Comparison of ENCODE assay signal across 20 cellular contexts in the genomic region with DNA sequence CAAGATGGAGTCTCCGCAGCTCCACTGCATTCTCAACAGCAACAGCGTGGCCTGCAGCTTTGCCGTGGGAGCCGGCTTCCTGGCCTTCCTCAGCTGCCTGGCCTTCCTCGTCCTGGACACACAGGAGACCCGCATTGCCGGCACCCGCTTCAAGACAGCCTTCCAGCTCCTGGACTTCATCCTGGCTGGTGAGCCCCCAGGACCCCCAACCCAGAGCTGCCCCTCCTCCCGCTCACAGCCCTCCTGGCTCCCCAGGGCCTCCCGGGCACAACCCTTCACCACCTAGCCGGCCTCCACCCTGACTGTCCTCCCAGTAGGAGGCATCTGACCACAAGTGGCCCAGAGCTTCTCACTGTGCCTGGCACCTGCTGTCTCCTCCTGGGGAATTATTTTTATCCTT. TPM values are rescaled to one million over a fixed set of nuclear protein-coding genes. Genes with fewer than 3 reads are reported as not detected.
DNase-seq lines count a peak whose midpoint lies in the region; ATAC-seq, FAIRE-seq and TF ChIP-seq lines count a peak whose summit lies in the region.
"Had no signal": no experiment of that assay in that cellular context is flagged by ENCODE, and none has a peak within 500 bp of the region (broad histone marks: within the 10 kb centered on the region; RNA-seq: fewer than 3 reads in every experiment).

No MANE protein-coding gene starts in this region.

- TF ChIP-seq POLR2A in K562 (conservative IDR thresholded peaks at IDR 0.05): no peak
- no peak for TF ChIP-seq POLR2A in Peyer's patch (IDR thresholded peaks at IDR 0.05)

- CTCF ChIA-PET in K562 (lab: Yijun Ruan, JAX; ENCODE audit: low intra/inter-chr PET ratio): no interaction called here

- DNase-seq in HTR-8/SVneo (ENCODE audit: insufficient read length, low spot score) (no peak), K562 (ENCODE audit: extremely low read depth in 1 of 4, low spot score in 3 of 4) (no peak), neural progenitor cell (ENCODE audit: low spot score) (no peak), NCI-H1092 (lab: John Stamatoyannopoulos, UW) (no peak), Peyer's patch (no peak), CD14-positive monocyte (ENCODE audit: low spot score) (no peak)
- DNase-seq: CD8-positive, alpha-beta T cell; GF-D8; KG1; MG63; OCI-M1; Right ventricle myocardium superior had no signal

- H2AFZ ChIP-seq in K562 (ENCODE audit: low read depth, low read length): peak overlapping the region; percentile 20
- peak overlapping the region; percentile 79 for H2AFZ ChIP-seq in neural progenitor cell (replicated peaks)

- H3K36me3 ChIP-seq in BLaER1 (no peaks in the 10 kb centered on the region), K562 (ENCODE audit: control insufficient read depth, insufficient read depth, low read length) (no peaks in the 10 kb centered on the region), neural progenitor cell (no peaks in the 10 kb centered on the region), Peyer's patch (no peaks in the 10 kb centered on the region)
- H3K36me3 ChIP-seq: MG63, SJSA1 had no signal

- peaks cover 3% of the 10 kb centered on the region for H3F3A ChIP-seq in neural progenitor cell (ENCODE audit: low read depth)

- no peaks in the 10 kb centered on the region for H3K9me1 ChIP-seq in K562 (ENCODE audit: control insufficient read depth, insufficient read depth, low read length)

- peaks cover 26% of the 10 kb centered on the region for H3K4me1 Mint-ChIP-seq in neural progenitor cell
- H3K4me1 Mint-ChIP-seq in CD14-positive monocyte: peaks cover 10% of the 10 kb centered on the region

- peaks cover 95% of the 10 kb centered on the region for H3K4me1 ChIP-seq in BLaER1
- H3K4me1 ChIP-seq in K562 (replicated peaks in 1 of 2; ENCODE audit: control insufficient read depth in 2 of 2, insufficient read depth in 2 of 2, low read length in 2 of 2): peaks cover 0 to 20% of the 10 kb centered on the region in 2 experiments; a peak in 2 of 5 replicates
- no peaks in the 10 kb centered on the region for H3K4me1 ChIP-seq in neural progenitor cell
- no peaks in the 10 kb centered on the region for H3K4me1 ChIP-seq in Peyer's patch
- H3K4me1 ChIP-seq: SJSA1 had no signal

- H3K36me3 Mint-ChIP-seq in neural progenitor cell: no peaks in the 10 kb centered on the region
- H3K36me3 Mint-ChIP-seq in CD14-positive monocyte: no peaks in the 10 kb centered on the region
- H3K36me3 Mint-ChIP-seq: CD8-positive, alpha-beta T cell had no signal

- in situ Hi-C loops in K562 (cut with MboI): no loop called here

- H3K27me3 ChIP-seq in BLaER1 (no peaks in the 10 kb centered on the region), K562 (ENCODE audit: control insufficient read depth in 2 of 2, insufficient read depth in 2 of 2, low read length in 2 of 2) (no peaks in the 10 kb centered on the region), neural progenitor cell (no peaks in the 10 kb centered on the region), Peyer's patch (no peaks in the 10 kb centered on the region)
- H3K27me3 ChIP-seq: MG63, SJSA1 had no signal

- H3K27ac ChIP-seq in BLaER1 (peak overlapping the region; percentile 60), K562 (ENCODE audit: extremely low read depth, low read depth, low read length) (no peak overlapping the region), neural progenitor cell (no peak overlapping the region), Peyer's patch (no peak overlapping the region)
- H3K27ac ChIP-seq: SJSA1 had no signal

- WGBS in K562 (ENCODE audit: insufficient coverage, low coverage, missing lambda C conversion rate): 81% methylated on average over 9 of the region's 11 CpGs

- peak overlapping the region; percentile 82 for H3K27ac Mint-ChIP-seq in neural progenitor cell
- H3K27ac Mint-ChIP-seq in CD14-positive monocyte: peak overlapping the region in 1 of 7 donors; percentile 46
- H3K27ac Mint-ChIP-seq: CD8-positive, alpha-beta T cell had no signal

- H3K4me3 Mint-ChIP-seq in neural progenitor cell: no peak overlapping the region
- H3K4me3 Mint-ChIP-seq in CD14-positive monocyte: no peak overlapping the region
- H3K4me3 Mint-ChIP-seq: CD8-positive, alpha-beta T cell had no signal

- H3K9me3 Mint-ChIP-seq in neural progenitor cell: no peaks in the 10 kb centered on the region
- H3K9me3 Mint-ChIP-seq in CD14-positive monocyte: no peaks in the 10 kb centered on the region
- H3K9me3 Mint-ChIP-seq: CD8-positive, alpha-beta T cell had no signal

- ATAC-seq in K562 (no peak), HG02973 (IDR thresholded peaks at IDR 0.05; ENCODE audit: unreplicated experiment) (no peak)
- ATAC-seq: CD8-positive, alpha-beta T cell had no signal

- TF ChIP-seq EP300 in K562 (IDR thresholded peaks at IDR 0.05; ENCODE audit: low read length): no peak

- POLR2A ChIA-PET in K562 (lab: Yijun Ruan, JAX): interaction anchor here (1.2 kb wide), 1 partner anchor 9 kb away, joined by 4 read pairs; a partner anchor contains a TSS

- TF ChIP-seq CTCF in K562 (IDR thresholded peaks at IDR 0.05 in 2 of 3, conservative IDR thresholded peaks at IDR 0.05 in 1 of 3; ENCODE audit: insufficient read depth in 2 of 3, low read depth in 1 of 3, low read length in 3 of 3): no peak
- no peak for TF ChIP-seq CTCF in neural progenitor cell (IDR thresholded peaks at IDR 0.05)
- no peak for TF ChIP-seq CTCF in Peyer's patch (IDR thresholded peaks at IDR 0.05)
- TF ChIP-seq CTCF in CD14-positive monocyte (IDR thresholded peaks at IDR 0.05): no peak

- TF ChIP-seq RAD21 in K562 (CRISPR knock-in tag; conservative IDR thresholded peaks at IDR 0.05 in 1 of 2, IDR thresholded peaks at IDR 0.05 in 1 of 2): no peak

- H3K79me2 ChIP-seq in K562 (ENCODE audit: control insufficient read depth, insufficient read depth, low read length) (no peaks in the 10 kb centered on the region), neural progenitor cell (ENCODE audit: low read depth) (no peaks in the 10 kb centered on the region)

- H3K9me3 ChIP-seq in BLaER1: no peaks in the 10 kb centered on the region
- H3K9me3 ChIP-seq in K562 (replicated peaks; ENCODE audit: control insufficient read depth, insufficient read depth, low read depth, low read length): no peaks in the 10 kb centered on the region
- H3K9me3 ChIP-seq in neural progenitor cell (ENCODE audit: low read depth): no peaks in the 10 kb centered on the region
- no peaks in the 10 kb centered on the region for H3K9me3 ChIP-seq in Peyer's patch
- H3K9me3 ChIP-seq: MG63, SJSA1 had no signal

- FAIRE-seq in HTR-8/SVneo (lab: Jason Lieb, UNC) (peak; percentile 31), K562 (lab: Jason Lieb, UNC) (no peak)
- FAIRE-seq: GM12891, H54 had no signal

- peaks cover 11% of the 10 kb centered on the region for H3K27me3 Mint-ChIP-seq in neural progenitor cell (ENCODE audit: insufficient read depth, low read depth)
- H3K27me3 Mint-ChIP-seq in CD14-positive monocyte (ENCODE audit: low read depth in 3 of 3): peaks cover 1 to 12% (median 7%) of the 10 kb centered on the region in 3 donors

- H3K4me2 ChIP-seq in BLaER1 (peak overlapping the region; percentile 64), K562 (ENCODE audit: insufficient read depth, low read length) (no peak overlapping the region), neural progenitor cell (no peak overlapping the region)

- no TSS peak for BruUV-seq in K562 (replicated peaks; lab: Mats Ljungman, UMichigan)

- H4K20me1 ChIP-seq in BLaER1 (no peaks in the 10 kb centered on the region), K562 (replicated peaks; ENCODE audit: control insufficient read depth, insufficient read depth, low read length) (no peaks in the 10 kb centered on the region), neural progenitor cell (ENCODE audit: low read depth) (no peaks in the 10 kb centered on the region)

- H3K9ac ChIP-seq in BLaER1 (peak overlapping the region; percentile 26; the same call in 1 of the 2 replicates), K562 (ENCODE audit: insufficient read depth in 1 of 2, low read depth in 2 of 2, low read length in 2 of 2) (peak overlapping the region in 1 of 2 experiments; percentile 78; a peak in 2 of 4 replicates), neural progenitor cell (no peak overlapping the region)

- no peak overlapping the region for H3K4me3 ChIP-seq in BLaER1
- H3K4me3 ChIP-seq in K562: no peak overlapping the region
- no peak overlapping the region for H3K4me3 ChIP-seq in neural progenitor cell
- H3K4me3 ChIP-seq in Peyer's patch: no peak overlapping the region
- H3K4me3 ChIP-seq: MG63, SJSA1 had no signal

- intact Hi-C loops in K562 (cut with micrococcal nuclease): no loop called here
- intact Hi-C loops in CD14-positive monocyte (cut with micrococcal nuclease): no loop called here

RNA-seq across cellular contexts. Expression of a gene that starts 9.4 kb away (rescaled TPM):
- total RNA-seq in K562 (2011; cell fraction: chromatin; rRNA removed; ENCODE audit: low replicate concordance): not detected in 2 replicates
- not detected in 2 replicates for total RNA-seq in K562 (2011; cell fraction: nucleolus; rRNA removed)
- total RNA-seq in K562 (2011; cell fraction: nucleoplasm; rRNA removed): not detected in 2 replicates
- total RNA-seq in K562 (2014; rRNA removed): not detected in 2 replicates
- not detected in 2 replicates for total RNA-seq in K562 (2014; rRNA removed; fragmentation: Illumina TruSeq; extraction: Trizol)
- not detected in 2 replicates for total RNA-seq in K562 (2015; rRNA removed; fragmentation: Illumina TruSeq; extraction: Trizol)
- not detected in 2 replicates for total RNA-seq in K562 (2021)
- 0.19 TPM in 1 of 2 replicates, not detected in the other for polyA plus RNA-seq in K562 (2011; rRNA removed)
- polyA plus RNA-seq in K562 (2011; cell fraction: cytosol; rRNA removed): 0.07 and 0.09 TPM in 2 replicates
- polyA plus RNA-seq in K562 (2011; cell fraction: nucleus; rRNA removed): not detected in 2 replicates
- polyA plus RNA-seq in K562 (2012): 0.22 and 0.46 TPM in 2 replicates
- 0.28 TPM in 1 of 2 replicates, not detected in the other for polyA plus RNA-seq in K562 (2014; fragmentation: Illumina TruSeq; extraction: Trizol)
- polyA plus RNA-seq in K562 (2014; fragmentation: Nextera tagmentation; extraction: Ambion mirVana): under 1 TPM in 1 of 2 experiments, not detected in 1; 0.14 TPM
- polyA plus RNA-seq in K562 (2014; rRNA removed): 0.07 TPM in 1 of 2 replicates, not detected in the other
- polyA minus RNA-seq in K562 (2011; rRNA and poly(A)+ RNA removed): 0.21 TPM in 2 replicates
- not detected in 2 replicates for polyA minus RNA-seq in K562 (2011; cell fraction: cytosol; rRNA and poly(A)+ RNA removed)
- not detected in 2 replicates for polyA minus RNA-seq in K562 (2011; cell fraction: nucleus; rRNA and poly(A)+ RNA removed)
- not detected in 2 replicates for total RNA-seq in neural progenitor cell (ENCODE audit: low replicate concordance)
- not detected for total RNA-seq in Peyer's patch
- polyA plus RNA-seq in CD14-positive monocyte: not detected
- total RNA-seq: A172; CD8-positive, alpha-beta T cell; HT1080; Right ventricle myocardium superior; SJSA1 had no signal
- polyA plus RNA-seq: AG04450 had no signal

RNA-seq across cellular contexts. Expression of a gene that starts 9.8 kb away (rescaled TPM):
- 29.3 and 59.3 TPM in 2 replicates for total RNA-seq in K562 (2011; cell fraction: chromatin; rRNA removed; ENCODE audit: low replicate concordance)
- total RNA-seq in K562 (2011; cell fraction: nucleolus; rRNA removed): 38.5 and 49.2 TPM in 2 replicates
- total RNA-seq in K562 (2011; cell fraction: nucleoplasm; rRNA removed): 33.1 and 37.4 TPM in 2 replicates
- total RNA-seq in K562 (2014; rRNA removed) (2.3 and 5.1 TPM in 2 replicates), K562 (2014; rRNA removed; fragmentation: Illumina TruSeq; extraction: Trizol) (0.96 and 1.9 TPM in 2 replicates), K562 (2015; rRNA removed; fragmentation: Illumina TruSeq; extraction: Trizol) (2.5 and 4.3 TPM in 2 replicates), K562 (2021) (7.9 and 8.8 TPM in 2 replicates), neural progenitor cell (ENCODE audit: low replicate concordance) (3.1 and 9.4 TPM in 2 replicates), Peyer's patch (10 to 100 TPM in 3 of 4 donors, 1 to 10 TPM in 1; 8.6 to 30.5 (median 20.0) TPM)
- polyA plus RNA-seq in K562 (2011; rRNA removed) (6.6 and 12.4 TPM in 2 replicates), K562 (2014; fragmentation: Illumina TruSeq; extraction: Trizol) (4.7 and 5.0 TPM in 2 replicates), K562 (2014; fragmentation: Nextera tagmentation; extraction: Ambion mirVana) (under 1 TPM; 0.66 to 0.67 TPM), K562 (2014; rRNA removed) (7.2 and 7.8 TPM in 2 replicates), CD14-positive monocyte (1 to 10 TPM; 1.7 to 2.1 TPM)
- polyA plus RNA-seq in K562 (2011; cell fraction: cytosol; rRNA removed): 9.7 and 10.7 TPM in 2 replicates
- polyA plus RNA-seq in K562 (2011; cell fraction: nucleus; rRNA removed): 52.1 and 58.7 TPM in 2 replicates
- polyA plus RNA-seq in K562 (2012): 5.2 and 12.0 TPM in 2 replicates
- 3.8 and 5.5 TPM in 2 replicates for polyA minus RNA-seq in K562 (2011; rRNA and poly(A)+ RNA removed)
- 10.0 and 12.9 TPM in 2 replicates for polyA minus RNA-seq in K562 (2011; cell fraction: cytosol; rRNA and poly(A)+ RNA removed)
- polyA minus RNA-seq in K562 (2011; cell fraction: nucleus; rRNA and poly(A)+ RNA removed): 8.5 and 16.0 TPM in 2 replicates

RNA-seq across cellular contexts. Expression of a gene that starts 17.8 kb away (rescaled TPM):
- total RNA-seq in K562 (2011; cell fraction: chromatin; rRNA removed; ENCODE audit: low replicate concordance): 108 and 202 TPM in 2 replicates
- total RNA-seq in K562 (2011; cell fraction: nucleolus; rRNA removed): 194 and 232 TPM in 2 replicates
- total RNA-seq in K562 (2011; cell fraction: nucleoplasm; rRNA removed): 218 and 234 TPM in 2 replicates
- total RNA-seq in K562 (2014; rRNA removed) (54.2 and 66.1 TPM in 2 replicates), K562 (2014; rRNA removed; fragmentation: Illumina TruSeq; extraction: Trizol) (49.1 and 52.5 TPM in 2 replicates), K562 (2015; rRNA removed; fragmentation: Illumina TruSeq; extraction: Trizol) (58.5 and 60.6 TPM in 2 replicates), K562 (2021) (133 and 138 TPM in 2 replicates), neural progenitor cell (ENCODE audit: low replicate concordance) (106 and 161 TPM in 2 replicates), Peyer's patch (100 to 1,000 TPM in 3 of 4 donors, 10 to 100 TPM in 1; 54.5 to 136 (median 112) TPM)
- polyA plus RNA-seq in K562 (2011; rRNA removed) (82.9 and 185 TPM in 2 replicates), K562 (2014; fragmentation: Illumina TruSeq; extraction: Trizol) (165 and 185 TPM in 2 replicates), K562 (2014; fragmentation: Nextera tagmentation; extraction: Ambion mirVana) (10 to 100 TPM in 1 of 2 experiments, 1 to 10 TPM in 1; 6.1 to 11.1 TPM), K562 (2014; rRNA removed) (75.0 and 76.4 TPM in 2 replicates), CD14-positive monocyte (10 to 100 TPM; 42.0 to 51.3 TPM)
- polyA plus RNA-seq in K562 (2011; cell fraction: cytosol; rRNA removed): 130 and 145 TPM in 2 replicates
- polyA plus RNA-seq in K562 (2011; cell fraction: nucleus; rRNA removed): 95.0 and 123 TPM in 2 replicates
- 104 and 182 TPM in 2 replicates for polyA plus RNA-seq in K562 (2012)
- polyA minus RNA-seq in K562 (2011; rRNA and poly(A)+ RNA removed): 42.4 and 68.6 TPM in 2 replicates
- polyA minus RNA-seq in K562 (2011; cell fraction: cytosol; rRNA and poly(A)+ RNA removed): 60.7 and 117 TPM in 2 replicates
- 10.4 and 21.3 TPM in 2 replicates for polyA minus RNA-seq in K562 (2011; cell fraction: nucleus; rRNA and poly(A)+ RNA removed)

RNA-seq across cellular contexts. Expression of a gene that starts 19.9 kb away (rescaled TPM):
- 10.1 and 29.7 TPM in 2 replicates for total RNA-seq in K562 (2011; cell fraction: chromatin; rRNA removed; ENCODE audit: low replicate concordance)
- 20.7 and 23.5 TPM in 2 replicates for total RNA-seq in K562 (2011; cell fraction: nucleolus; rRNA removed)
- 16.9 and 17.3 TPM in 2 replicates for total RNA-seq in K562 (2011; cell fraction: nucleoplasm; rRNA removed)
- total RNA-seq in K562 (2014; rRNA removed) (4.7 and 5.3 TPM in 2 replicates), K562 (2014; rRNA removed; fragmentation: Illumina TruSeq; extraction: Trizol) (0.86 and 0.98 TPM in 2 replicates), K562 (2015; rRNA removed; fragmentation: Illumina TruSeq; extraction: Trizol) (1.8 and 2.7 TPM in 2 replicates), K562 (2021) (24.7 and 31.5 TPM in 2 replicates), neural progenitor cell (ENCODE audit: low replicate concordance) (0.28 and 0.45 TPM in 2 replicates), Peyer's patch (under 1 TPM in 2 of 4 donors, not detected in 2; 0.27 to 0.47 TPM)
- polyA plus RNA-seq in K562 (2011; rRNA removed) (0.95 and 2.5 TPM in 2 replicates), K562 (2014; fragmentation: Illumina TruSeq; extraction: Trizol) (7.5 and 12.0 TPM in 2 replicates), K562 (2014; fragmentation: Nextera tagmentation; extraction: Ambion mirVana) (under 1 TPM; 0.32 to 0.55 TPM), K562 (2014; rRNA removed) (5.3 and 5.6 TPM in 2 replicates), CD14-positive monocyte (under 1 TPM in 1 of 2 donors, not detected in 1; 0.13 TPM)
- 2.4 and 3.0 TPM in 2 replicates for polyA plus RNA-seq in K562 (2011; cell fraction: cytosol; rRNA removed)
- polyA plus RNA-seq in K562 (2011; cell fraction: nucleus; rRNA removed): 10.1 and 14.4 TPM in 2 replicates
- 12.9 and 14.4 TPM in 2 replicates for polyA plus RNA-seq in K562 (2012)
- 1.9 and 2.3 TPM in 2 replicates for polyA minus RNA-seq in K562 (2011; rRNA and poly(A)+ RNA removed)
- polyA minus RNA-seq in K562 (2011; cell fraction: cytosol; rRNA and poly(A)+ RNA removed): 15.0 and 18.7 TPM in 2 replicates
- 7.8 and 8.8 TPM in 2 replicates for polyA minus RNA-seq in K562 (2011; cell fraction: nucleus; rRNA and poly(A)+ RNA removed)
- total RNA-seq: A172; CD8-positive, alpha-beta T cell had no signal

RNA-seq across cellular contexts. Expression of a gene that starts 48.2 kb away (rescaled TPM):
- 94.2 and 300 TPM in 2 replicates for total RNA-seq in K562 (2011; cell fraction: chromatin; rRNA removed; ENCODE audit: low replicate concordance)
- total RNA-seq in K562 (2011; cell fraction: nucleolus; rRNA removed): 624 and 788 TPM in 2 replicates
- 425 and 454 TPM in 2 replicates for total RNA-seq in K562 (2011; cell fraction: nucleoplasm; rRNA removed)
- 137 and 194 TPM in 2 replicates for total RNA-seq in K562 (2014; rRNA removed)
- total RNA-seq in K562 (2014; rRNA removed; fragmentation: Illumina TruSeq; extraction: Trizol): 184 and 204 TPM in 2 replicates
- total RNA-seq in K562 (2015; rRNA removed; fragmentation: Illumina TruSeq; extraction: Trizol): 386 and 393 TPM in 2 replicates
- total RNA-seq in K562 (2021): 296 and 321 TPM in 2 replicates
- 355 and 448 TPM in 2 replicates for polyA plus RNA-seq in K562 (2011; rRNA removed)
- polyA plus RNA-seq in K562 (2011; cell fraction: cytosol; rRNA removed): 690 and 1,312 TPM in 2 replicates
- 177 and 267 TPM in 2 replicates for polyA plus RNA-seq in K562 (2011; cell fraction: nucleus; rRNA removed)
- polyA plus RNA-seq in K562 (2012): 325 and 506 TPM in 2 replicates
- 308 and 333 TPM in 2 replicates for polyA plus RNA-seq in K562 (2014; fragmentation: Illumina TruSeq; extraction: Trizol)
- polyA plus RNA-seq in K562 (2014; fragmentation: Nextera tagmentation; extraction: Ambion mirVana): 100 to 1,000 TPM; 123 to 227 TPM
- 314 and 369 TPM in 2 replicates for polyA plus RNA-seq in K562 (2014; rRNA removed)
- 191 and 276 TPM in 2 replicates for polyA minus RNA-seq in K562 (2011; rRNA and poly(A)+ RNA removed)
- 149 and 202 TPM in 2 replicates for polyA minus RNA-seq in K562 (2011; cell fraction: cytosol; rRNA and poly(A)+ RNA removed)
- polyA minus RNA-seq in K562 (2011; cell fraction: nucleus; rRNA and poly(A)+ RNA removed): 51.7 and 64.9 TPM in 2 replicates
- 1.2 and 10.7 TPM in 2 replicates for total RNA-seq in neural progenitor cell (ENCODE audit: low replicate concordance)
- total RNA-seq in Peyer's patch: 10 to 100 TPM in 2 of 4 donors, 1 to 10 TPM in 2; 4.7 to 21.5 (median 10.5) TPM
- polyA plus RNA-seq in CD14-positive monocyte: 1,000 to 10,000 TPM in 1 of 2 donors, 100 to 1,000 TPM in 1; 996 to 1,036 TPM
